ENCODE assay signal across 1 cellular context in genomic region chr2:213098612-213099011, GRCh38.
TF ChIP-seq lines count a peak whose summit lies in the region.

No MANE protein-coding gene starts in this region.

TF ChIP-seq in GM23338, 12 proteins besides CTCF, POLR2A, EP300 and RAD21 (continued from another document):
- TF ChIP-seq ETS1 (IDR thresholded peaks at IDR 0.05): no peak
- TF ChIP-seq CREB1 (CRISPR knock-in tag; IDR thresholded peaks at IDR 0.05; ENCODE audit: low read depth): no peak
